ENCODE assay signal across 8 cellular contexts in the genomic region with DNA sequence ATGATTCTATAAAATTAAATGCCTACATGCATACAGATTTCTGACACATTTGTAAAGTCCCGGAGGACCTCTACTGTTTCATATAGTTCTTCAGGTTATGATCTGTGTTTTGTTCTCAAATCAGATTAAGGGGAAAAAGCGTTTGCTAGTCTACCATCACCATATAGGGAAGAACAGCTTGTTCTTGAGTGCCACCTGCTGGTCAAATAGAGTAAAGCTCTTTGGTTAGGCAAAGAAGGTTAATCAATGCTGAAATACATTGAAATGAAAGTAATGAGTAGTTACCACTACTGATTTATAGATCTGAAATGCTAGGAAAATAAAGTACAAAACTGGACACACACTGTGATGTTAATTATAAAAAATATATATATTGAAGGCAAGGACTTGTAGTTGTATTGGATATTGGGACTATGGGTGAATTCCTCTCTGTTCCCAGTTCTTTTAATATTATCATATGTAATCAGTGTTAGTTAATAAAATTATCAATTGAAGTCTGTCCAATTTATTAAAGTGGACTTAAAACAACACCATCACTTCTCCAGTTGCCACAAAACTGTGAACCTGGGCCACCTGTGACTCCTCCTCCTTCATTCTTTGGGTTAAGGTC.
DNase-seq lines count a peak whose midpoint lies in the region; ATAC-seq and TF ChIP-seq lines count a peak whose summit lies in the region.

No MANE protein-coding gene starts in this region.

- no peak for TF ChIP-seq POLR2A in upper lobe of left lung (IDR thresholded peaks at IDR 0.05)

- H3K4me3 ChIP-seq in dorsolateral prefrontal cortex (no peak overlapping the region), upper lobe of left lung (no peak overlapping the region)

- H3K9me3 ChIP-seq in upper lobe of left lung: no peaks in the 10 kb centered on the region

- no peak for TF ChIP-seq EP300 in upper lobe of left lung (IDR thresholded peaks at IDR 0.05)

- in situ Hi-C loops in ACHN (cut with HindIII; ENCODE audit: low pct_ligation_motif_present, low pct_unique_long_range_greater_than_20kb, low sequenced_read_pairs): loop anchor here (25.0 kb wide), 1 partner anchor 176 kb away; a partner anchor contains a TSS

- CTCF ChIA-PET in GM10248 (lab: Yijun Ruan, JAX) (interaction anchor here (0.7 to 11.7 kb wide), 51 partner anchors 7 to 277 kb away, joined by 3 to 277 read pairs (median 5); no protein-coding TSS in a partner anchor), HEK293T (lab: Yijun Ruan, JAX) (interaction anchor here (0.6 to 6.8 kb wide), 15 partner anchors 9 to 277 kb away, joined by 3 to 54 read pairs (median 3); no protein-coding TSS in a partner anchor)

- TF ChIP-seq CTCF in GM10248 (IDR thresholded peaks at IDR 0.05; ENCODE audit: control extremely low read depth, extremely low read depth, low read depth, missing control alignments): peak; percentile 84
- peak; percentile 78 to 98 (median 92) for TF ChIP-seq CTCF in dorsolateral prefrontal cortex (IDR thresholded peaks at IDR 0.05 in 54 of 56, conservative IDR thresholded peaks at IDR 0.05 in 2 of 56; ENCODE audit: low read depth in 1 of 56, partially characterized antibody in 56 of 56)
- TF ChIP-seq CTCF in upper lobe of left lung (IDR thresholded peaks at IDR 0.05): peak; percentile 75 to 90 (median 86)

- POLR2A ChIA-PET in GM10248 (lab: Yijun Ruan, JAX): no interaction called here
- POLR2A ChIA-PET in HEK293T (lab: Yijun Ruan, JAX): interaction anchor here (1.0 kb wide), 1 partner anchor 118 kb away, joined by 3 read pairs; no protein-coding TSS in a partner anchor

- H3K27me3 ChIP-seq in dorsolateral prefrontal cortex: no peaks in the 10 kb centered on the region
- no peaks in the 10 kb centered on the region for H3K27me3 ChIP-seq in upper lobe of left lung

- peak in 1 of 2 donors; percentile 86 for ATAC-seq in upper lobe of left lung (ENCODE audit: low FRiP score in 2 of 2)

- intact Hi-C loops in dorsolateral prefrontal cortex (cut with DNase I): loop anchor here (2.0 to 10.0 kb wide), 4 partner anchors 116 to 231 kb away; no protein-coding TSS in a partner anchor

- DNase-seq in ACHN (peak; percentile 77), GM10248 (ENCODE audit: extremely low spot score) (peak; percentile 71), HEK293T (ENCODE audit: extremely low spot score) (peak; percentile 73), NCI-H1048 (lab: John Stamatoyannopoulos, UW) (peak; percentile 21), T follicular helper cell (ENCODE audit: low read depth) (peak; percentile 7), dorsolateral prefrontal cortex (peak in 2 of 10 donors; percentile 43 to 50), midbrain (lab: John Stamatoyannopoulos, UW) (peak; percentile 65), upper lobe of left lung (no peak)

- peak overlapping the region in 9 of 59 donors; percentile 17 to 64 (median 31) for H3K27ac ChIP-seq in dorsolateral prefrontal cortex
- no peak overlapping the region for H3K27ac ChIP-seq in upper lobe of left lung

- peaks cover 0 to 15% (median 9%) of the 10 kb centered on the region in 4 donors for H3K4me1 ChIP-seq in upper lobe of left lung

- 0 to 2% methylated on average over 2 of the region's 2 CpGs for WGBS in upper lobe of left lung, 2 donors

- peaks cover 0 to 8% (median 0%) of the 10 kb centered on the region in 4 donors for H3K36me3 ChIP-seq in upper lobe of left lung

TF ChIP-seq in HEK293T, 16 proteins besides CTCF, POLR2A, EP300 and RAD21:
- TF ChIP-seq SUZ12 (IDR thresholded peaks at IDR 0.05): no peak
- TF ChIP-seq HDGF (IDR thresholded peaks at IDR 0.05; ENCODE audit: borderline replicate concordance): no peak
- no peak for TF ChIP-seq ELF4 (IDR thresholded peaks at IDR 0.05)
- TF ChIP-seq ARNT (IDR thresholded peaks at IDR 0.05): no peak
- TF ChIP-seq BHLHE40 (IDR thresholded peaks at IDR 0.05; ENCODE audit: borderline replicate concordance): no peak
- TF ChIP-seq TARDBP (IDR thresholded peaks at IDR 0.05): no peak
- no peak for TF ChIP-seq FOXM1 (IDR thresholded peaks at IDR 0.05; ENCODE audit: borderline replicate concordance)
- TF ChIP-seq CTBP1 (IDR thresholded peaks at IDR 0.05; ENCODE audit: borderline replicate concordance): no peak
- TF ChIP-seq LEF1 (IDR thresholded peaks at IDR 0.05; ENCODE audit: borderline replicate concordance): no peak
- no peak for TF ChIP-seq FOXA1 (IDR thresholded peaks at IDR 0.05)
- TF ChIP-seq, protein P1, sequence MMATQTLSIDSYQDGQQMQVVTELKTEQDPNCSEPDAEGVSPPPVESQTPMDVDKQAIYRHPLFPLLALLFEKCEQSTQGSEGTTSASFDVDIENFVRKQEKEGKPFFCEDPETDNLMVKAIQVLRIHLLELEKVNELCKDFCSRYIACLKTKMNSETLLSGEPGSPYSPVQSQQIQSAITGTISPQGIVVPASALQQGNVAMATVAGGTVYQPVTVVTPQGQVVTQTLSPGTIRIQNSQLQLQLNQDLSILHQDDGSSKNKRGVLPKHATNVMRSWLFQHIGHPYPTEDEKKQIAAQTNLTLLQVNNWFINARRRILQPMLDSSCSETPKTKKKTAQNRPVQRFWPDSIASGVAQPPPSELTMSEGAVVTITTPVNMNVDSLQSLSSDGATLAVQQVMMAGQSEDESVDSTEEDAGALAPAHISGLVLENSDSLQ (IDR thresholded peaks at IDR 0.05): no peak

Comparison
In these comparisons a context has a peak if more than half of its experiments do, and no peak if none do; other contexts are left out.
1. DNase-seq: peak in ACHN (single experiment), GM10248 (single experiment), HEK293T (single experiment), NCI-H1048 (single experiment), T follicular helper cell (single experiment) and midbrain (single experiment); none in upper lobe of left lung (0 of 2).
2. Peak in every context shown above with its lines, with median percentiles within 50 percentile points of each other: CTCF ChIP-seq.